Comparison of ENCODE assay signal across 20 cellular contexts in the genomic region with DNA sequence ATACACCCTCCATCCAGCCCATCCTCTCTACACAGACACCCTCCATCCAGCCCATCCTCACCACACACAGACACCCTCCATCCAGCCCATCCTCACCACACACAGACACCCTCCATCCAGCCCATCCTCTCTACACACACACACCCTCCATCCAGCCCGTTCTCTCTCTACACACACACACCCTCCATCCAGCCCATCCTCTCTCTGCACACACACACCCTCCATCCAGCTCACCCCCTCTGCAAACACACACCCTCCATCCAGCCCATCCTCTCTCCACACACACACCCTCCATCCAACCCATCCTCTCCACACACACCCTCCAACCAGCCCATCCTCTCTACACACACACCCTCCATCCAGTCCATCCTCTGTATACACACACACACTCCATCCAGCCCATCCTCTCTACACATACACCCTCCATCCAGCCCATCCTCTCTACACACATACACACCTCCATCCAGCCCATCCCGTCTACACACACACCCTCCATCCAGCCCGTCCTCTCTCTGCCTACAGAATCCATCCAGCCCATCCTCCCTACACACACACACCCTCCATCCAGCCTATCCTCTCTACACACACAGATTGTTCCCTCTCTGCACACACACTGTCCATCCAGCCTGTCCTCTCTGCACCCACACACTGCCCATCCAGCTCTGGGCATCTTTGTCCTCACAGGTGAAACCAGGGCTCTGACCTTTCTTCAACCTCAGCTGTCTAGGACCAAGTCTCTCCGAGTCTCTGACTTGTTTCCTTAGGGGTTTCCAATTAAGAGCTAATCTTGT.
"Had no signal": no experiment of that assay in that cellular context is flagged by ENCODE, and none has a peak within 500 bp of the region (broad histone marks: within the 10 kb centered on the region; RNA-seq: fewer than 3 reads in every experiment).

No MANE protein-coding gene starts in this region.

- FAIRE-seq: urothelium cell line had no signal

- ATAC-seq: gastroesophageal sphincter; left colon; naive thymus-derived CD4-positive, alpha-beta T cell; right cardiac atrium; stimulated activated memory B cell treated with anti-CD40 and anti-IgM and Interleukin-4, amounts not matched to agents 10 μg/mL and 1 μg/mL and 100 μg/mL, for 72 hours had no signal

- DNase-seq: cerebellar nuclear complex; colonic mucosa; dermis blood vessel endothelial cell; esophagus squamous epithelium; foreskin fibroblast; glutamatergic neuron; left colon; mesendoderm; naive thymus-derived CD4-positive, alpha-beta T cell; nephron progenitor cell; right cardiac atrium; stimulated activated CD4-positive, alpha-beta T cell treated with anti-CD3 and anti-CD28 coated beads, Interleukin-15, amount 100 ng/mL, for 24 hours; stimulated activated CD4-positive, alpha-beta T cell treated with anti-CD3 and anti-CD28 coated beads, Interleukin-1b, Interleukin-23, amount 100 ng/mL, for 48 hours; stimulated activated CD4-positive, alpha-beta T cell treated with anti-CD3 and anti-CD28 coated beads, Interleukin-4, amount 100 ng/mL, for 24 hours; thyroid gland had no signal

- H3K4me3 ChIP-seq: colonic mucosa, esophagus squamous epithelium, gastroesophageal sphincter, ovary, suprapubic skin, thyroid gland had no signal

- H3K36me3 ChIP-seq: colonic mucosa, ovary, suprapubic skin, thyroid gland had no signal

- H3K27ac ChIP-seq: colonic mucosa, esophagus squamous epithelium, gastroesophageal sphincter, ovary, suprapubic skin, thyroid gland had no signal

- H3K9me3 ChIP-seq: colonic mucosa, esophagus squamous epithelium, gastroesophageal sphincter, ovary, suprapubic skin, thyroid gland had no signal

- H3K27me3 ChIP-seq: colonic mucosa, esophagus squamous epithelium, gastroesophageal sphincter, ovary, suprapubic skin, thyroid gland had no signal

- H3K4me1 ChIP-seq: colonic mucosa, esophagus squamous epithelium, gastroesophageal sphincter, suprapubic skin had no signal
